ENCODE assay signal across 1 cellular context in genomic region chr2:170716851-170717598, GRCh38.
A peak's percentile ranks its signal among the peaks of the same experiment; 100 is the strongest.
TF ChIP-seq lines count a peak whose summit lies in the region.

No MANE protein-coding gene starts in this region.

TF ChIP-seq in HepG2, 621 proteins besides CTCF, POLR2A, EP300 and RAD21 (continued from another document and continues in another):
- TF ChIP-seq ZNF160 (CRISPR knock-in tag; IDR thresholded peaks at IDR 0.05): peak; percentile 94
- peak; percentile 88 for TF ChIP-seq ZNF773 (CRISPR knock-in tag; IDR thresholded peaks at IDR 0.05; ENCODE audit: borderline replicate concordance)
- TF ChIP-seq RNF2 (conservative IDR thresholded peaks at IDR 0.05; ENCODE audit: low read depth): no peak; the same call in none of the 2 replicates
- TF ChIP-seq CBX2 (IDR thresholded peaks at IDR 0.05; ENCODE audit: low read depth, low read length): no peak
- TF ChIP-seq CBX2 (CRISPR knock-in tag; IDR thresholded peaks at IDR 0.05; ENCODE audit: low read depth): no peak
- TF ChIP-seq ZNF224 (CRISPR knock-in tag; IDR thresholded peaks at IDR 0.05): peak; percentile 81; the same call in 1 of the 2 replicates
- TF ChIP-seq NR3C1 (CRISPR knock-in tag; IDR thresholded peaks at IDR 0.05): no peak
- TF ChIP-seq ZNF225 (CRISPR knock-in tag; IDR thresholded peaks at IDR 0.05): peak; percentile 96
- TF ChIP-seq RORA (CRISPR knock-in tag; IDR thresholded peaks at IDR 0.05): no peak
- TF ChIP-seq ZFP62 (CRISPR knock-in tag; IDR thresholded peaks at IDR 0.05): no peak
- TF ChIP-seq KMT2B (CRISPR knock-in tag; IDR thresholded peaks at IDR 0.05): no peak
- no peak; the same call in 1 of the 2 replicates for TF ChIP-seq SP4 (CRISPR knock-in tag; IDR thresholded peaks at IDR 0.05)
- TF ChIP-seq ZNF777 (CRISPR knock-in tag; IDR thresholded peaks at IDR 0.05): no peak; the same call in 1 of the 2 replicates
- TF ChIP-seq TOPORS (CRISPR knock-in tag; IDR thresholded peaks at IDR 0.05): no peak; the same call in 1 of the 2 replicates
- TF ChIP-seq CERS6 (CRISPR knock-in tag; IDR thresholded peaks at IDR 0.05): peak; percentile 48; the same call in 1 of the 2 replicates
- no peak for TF ChIP-seq AGO1 (IDR thresholded peaks at IDR 0.05; ENCODE audit: low read depth, low read length, poor library complexity, severe bottlenecking)
- TF ChIP-seq SOX5 (CRISPR knock-in tag; IDR thresholded peaks at IDR 0.05; ENCODE audit: borderline replicate concordance): peak; percentile 72; the same call in 1 of the 2 replicates
- TF ChIP-seq U2AF1 (optimal IDR thresholded peaks at IDR 0.05; ENCODE audit: low read depth, low read length): no peak
- TF ChIP-seq U2AF2 (IDR thresholded peaks at IDR 0.05; ENCODE audit: low read depth, low read length): no peak
- peak; percentile 36; the same call in 1 of the 2 replicates for TF ChIP-seq ZNF484 (CRISPR knock-in tag; IDR thresholded peaks at IDR 0.05; ENCODE audit: borderline replicate concordance, low read depth)
- peak; percentile 81 for TF ChIP-seq TP53 (CRISPR knock-in tag; conservative IDR thresholded peaks at IDR 0.05)
- TF ChIP-seq MAZ (IDR thresholded peaks at IDR 0.05; ENCODE audit: borderline replicate concordance, low read depth, low read length): peak; percentile 31; the same call in 1 of the 2 replicates
- peak; percentile 70 for TF ChIP-seq MAZ (CRISPR knock-in tag; IDR thresholded peaks at IDR 0.05; ENCODE audit: low read depth)
- TF ChIP-seq ZBTB38 (CRISPR knock-in tag; IDR thresholded peaks at IDR 0.05): peak; percentile 76
- no peak; the same call in 1 of the 2 replicates for TF ChIP-seq CHCHD3 (CRISPR knock-in tag; IDR thresholded peaks at IDR 0.05)
- TF ChIP-seq, protein P1, sequence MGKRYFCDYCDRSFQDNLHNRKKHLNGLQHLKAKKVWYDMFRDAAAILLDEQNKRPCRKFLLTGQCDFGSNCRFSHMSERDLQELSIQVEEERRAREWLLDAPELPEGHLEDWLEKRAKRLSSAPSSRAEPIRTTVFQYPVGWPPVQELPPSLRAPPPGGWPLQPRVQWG (CRISPR knock-in tag; IDR thresholded peaks at IDR 0.05; ENCODE audit: borderline replicate concordance, low read depth): no peak
- TF ChIP-seq ZXDC (CRISPR knock-in tag; IDR thresholded peaks at IDR 0.05): peak; percentile 93
- peak; percentile 91; the same call in 1 of the 2 replicates for TF ChIP-seq MED13 (CRISPR knock-in tag; IDR thresholded peaks at IDR 0.05)
- 0 out of 2 replicates have a peak, but pooled peaks have one; percentile 79 for TF ChIP-seq ZFP90 (CRISPR knock-in tag; IDR thresholded peaks at IDR 0.05; ENCODE audit: borderline replicate concordance)
- peak; percentile 64 for TF ChIP-seq TEAD3 (CRISPR knock-in tag; optimal IDR thresholded peaks at IDR 0.05; ENCODE audit: borderline replicate concordance)
- TF ChIP-seq ZNF691 (CRISPR knock-in tag; IDR thresholded peaks at IDR 0.05; ENCODE audit: borderline replicate concordance, low read depth): peak; percentile 74; the same call in 1 of the 2 replicates
- TF ChIP-seq ZNF12 (CRISPR knock-in tag; IDR thresholded peaks at IDR 0.05): peak; percentile 86
- 0 out of 2 replicates have a peak, but pooled peaks have one; percentile 57 for TF ChIP-seq KLF6 (CRISPR knock-in tag; IDR thresholded peaks at IDR 0.05)
- peak; percentile 94 for TF ChIP-seq CENPT (CRISPR knock-in tag; IDR thresholded peaks at IDR 0.05; ENCODE audit: low read depth)
- TF ChIP-seq ZFP91 (CRISPR knock-in tag; IDR thresholded peaks at IDR 0.05; ENCODE audit: borderline replicate concordance): peak; percentile 85; the same call in 1 of the 2 replicates
- no peak for TF ChIP-seq RFX1 (IDR thresholded peaks at IDR 0.05)
- peak; percentile 94 for TF ChIP-seq KDM5B (CRISPR knock-in tag; IDR thresholded peaks at IDR 0.05; ENCODE audit: borderline replicate concordance)
- TF ChIP-seq ZNF367 (CRISPR knock-in tag; IDR thresholded peaks at IDR 0.05; ENCODE audit: borderline replicate concordance): peak; percentile 69; the same call in 1 of the 2 replicates
- no peak; the same call in 1 of the 2 replicates for TF ChIP-seq ZNF816 (CRISPR knock-in tag; IDR thresholded peaks at IDR 0.05; ENCODE audit: borderline replicate concordance)
- TF ChIP-seq ATF4 (CRISPR knock-in tag; IDR thresholded peaks at IDR 0.05): no peak; a peak in 2 of 4 replicates
- peak; percentile 42; the same call in 1 of the 2 replicates for TF ChIP-seq ZNF703 (CRISPR knock-in tag; IDR thresholded peaks at IDR 0.05; ENCODE audit: borderline replicate concordance)
- TF ChIP-seq AKAP8 (CRISPR knock-in tag; IDR thresholded peaks at IDR 0.05): no peak; the same call in 1 of the 2 replicates
- peak; percentile 82 for TF ChIP-seq GABPB1 (CRISPR knock-in tag; IDR thresholded peaks at IDR 0.05)
- peak; percentile 93; the same call in 1 of the 2 replicates for TF ChIP-seq NFKB2 (CRISPR knock-in tag; IDR thresholded peaks at IDR 0.05; ENCODE audit: borderline replicate concordance)
- peak; percentile 64; the same call in 1 of the 2 replicates for TF ChIP-seq ZNF746 (CRISPR knock-in tag; IDR thresholded peaks at IDR 0.05)
- TF ChIP-seq, protein P2, sequence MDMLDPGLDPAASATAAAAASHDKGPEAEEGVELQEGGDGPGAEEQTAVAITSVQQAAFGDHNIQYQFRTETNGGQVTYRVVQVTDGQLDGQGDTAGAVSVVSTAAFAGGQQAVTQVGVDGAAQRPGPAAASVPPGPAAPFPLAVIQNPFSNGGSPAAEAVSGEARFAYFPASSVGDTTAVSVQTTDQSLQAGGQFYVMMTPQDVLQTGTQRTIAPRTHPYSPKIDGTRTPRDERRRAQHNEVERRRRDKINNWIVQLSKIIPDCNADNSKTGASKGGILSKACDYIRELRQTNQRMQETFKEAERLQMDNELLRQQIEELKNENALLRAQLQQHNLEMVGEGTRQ (IDR thresholded peaks at IDR 0.05; ENCODE audit: low read depth, low read length): peak; percentile 50; the same call in 1 of the 2 replicates
- TF ChIP-seq, protein P2 (CRISPR knock-in tag; IDR thresholded peaks at IDR 0.05; ENCODE audit: borderline replicate concordance): 0 out of 2 replicates have a peak, but pooled peaks have one; percentile 48
- peak; percentile 15; the same call in 1 of the 2 replicates for TF ChIP-seq ARID3A (IDR thresholded peaks at IDR 0.05; ENCODE audit: low read depth, low read length)
- no peak; the same call in 1 of the 2 replicates for TF ChIP-seq CBFB (CRISPR knock-in tag; IDR thresholded peaks at IDR 0.05)
- TF ChIP-seq PRPF4 (IDR thresholded peaks at IDR 0.05; ENCODE audit: low read depth, low read length, poor library complexity, severe bottlenecking): no peak
- TF ChIP-seq RXRB (CRISPR knock-in tag; IDR thresholded peaks at IDR 0.05; ENCODE audit: borderline replicate concordance): no peak
- peak; percentile 86 for TF ChIP-seq MED1 (CRISPR knock-in tag; IDR thresholded peaks at IDR 0.05)
- no peak for TF ChIP-seq SRF (IDR thresholded peaks at IDR 0.05; ENCODE audit: low read depth, low read length)
- no peak for TF ChIP-seq ZSCAN30 (CRISPR knock-in tag; IDR thresholded peaks at IDR 0.05)
- TF ChIP-seq HINFP (CRISPR knock-in tag; IDR thresholded peaks at IDR 0.05; ENCODE audit: low read depth): peak; percentile 88
- no peak for TF ChIP-seq HDAC6 (IDR thresholded peaks at IDR 0.05; ENCODE audit: low read depth, low read length)
- no peak for TF ChIP-seq ZNF124 (CRISPR knock-in tag; IDR thresholded peaks at IDR 0.05)
- no peak for TF ChIP-seq ZNF264 (CRISPR knock-in tag; IDR thresholded peaks at IDR 0.05)
- no peak for TF ChIP-seq PLRG1 (conservative IDR thresholded peaks at IDR 0.05)
- TF ChIP-seq NKX3-1 (CRISPR knock-in tag; IDR thresholded peaks at IDR 0.05): peak; percentile 91
- no peak for TF ChIP-seq NCOR1 (IDR thresholded peaks at IDR 0.05; ENCODE audit: borderline replicate concordance, low read length)
- TF ChIP-seq ZKSCAN5 (CRISPR knock-in tag; IDR thresholded peaks at IDR 0.05): peak; percentile 75; the same call in 1 of the 2 replicates
- 0 out of 2 replicates have a peak, but pooled peaks have one; percentile 78 for TF ChIP-seq CREBL2 (CRISPR knock-in tag; IDR thresholded peaks at IDR 0.05; ENCODE audit: borderline replicate concordance)
- TF ChIP-seq ZNF775 (CRISPR knock-in tag; IDR thresholded peaks at IDR 0.05; ENCODE audit: borderline replicate concordance): no peak; the same call in 1 of the 2 replicates
- TF ChIP-seq HMGA1 (CRISPR knock-in tag; conservative IDR thresholded peaks at IDR 0.05): no peak
